In genomic region chr22:40817737-40818136, GRCh38 we compare ENCODE assay signal across 1 cellular context.
TF ChIP-seq lines count a peak whose summit lies in the region.

No MANE protein-coding gene starts in this region.

TF ChIP-seq in endothelial cell of umbilical vein, 7 proteins besides CTCF, POLR2A, EP300 and RAD21:
- TF ChIP-seq EZH2 (IDR thresholded peaks at IDR 0.05; ENCODE audit: borderline replicate concordance, low read depth, low read length, severe bottlenecking): no peak
- TF ChIP-seq FOS (IDR thresholded peaks at IDR 0.05; ENCODE audit: borderline replicate concordance, insufficient read depth, low read length): no peak
- TF ChIP-seq POLR2AphosphoS5 (IDR thresholded peaks at IDR 0.05; ENCODE audit: insufficient read depth, low read depth, low read length): no peak
- TF ChIP-seq MYC (IDR thresholded peaks at IDR 0.05; ENCODE audit: low read depth, low read length): no peak
- no peak for TF ChIP-seq GATA2 (IDR thresholded peaks at IDR 0.05; ENCODE audit: insufficient read depth, insufficient read length, low read depth, low read length)
- no peak for TF ChIP-seq MAX (IDR thresholded peaks at IDR 0.05; ENCODE audit: insufficient read depth, insufficient read length)
- no peak for TF ChIP-seq JUN (IDR thresholded peaks at IDR 0.05; ENCODE audit: borderline replicate concordance, insufficient read depth, insufficient read length, low read depth)
